28 cellular contexts compared by ENCODE assay signal in genomic region chr10:131653550-131654470, GRCh38.
DNase-seq lines count a peak whose midpoint lies in the region; ATAC-seq and TF ChIP-seq lines count a peak whose summit lies in the region.
"Had no signal": no experiment of that assay in that cellular context is flagged by ENCODE, and none has a peak within 500 bp of the region (broad histone marks: within the 10 kb centered on the region; RNA-seq: fewer than 3 reads in every experiment).

No MANE protein-coding gene starts in this region.

- intact Hi-C loops in posterior vena cava (cut with DNase I) = no loop called here

- POLR2A ChIA-PET in HEK293 (lab: Yijun Ruan, JAX) = no interaction called here

- H3K27ac Mint-ChIP-seq in brain = peak overlapping the region in 3 of 5 experiments; percentile 2 to 91 (median 64)
- H3K27ac Mint-ChIP-seq: activated CD8-positive, alpha-beta T cell treated with anti-CD3 and anti-CD28 coated beads, Interleukin-2, amount 10 ng/mL, durations not matched to agents 7 days and 5 days; activated T-cell treated with anti-CD3 and anti-CD28 coated beads, Interleukin-2, amount 50 U/mL, for 24 hours; T-helper 1 cell treated with Interleukin-12 subunit alpha and Interleukin-12 subunit beta and Interleukin-4 antibody, amounts not matched to agents 30 μg/mL and 1 μg/mL, for 36 hours; type B pancreatic cell had no signal

- TF ChIP-seq CTCF in HEK293 (tag by site-specific recombination; IDR thresholded peaks at IDR 0.05) (no peak), brain (conservative IDR thresholded peaks at IDR 0.05) (no peak)

- DNase-seq in left kidney (ENCODE audit: low read depth, low spot score) (peak; percentile 38), posterior vena cava (ENCODE audit: low spot score) (peak; percentile 61), NCI-H1105 treated with DMSO at 0.1 percent for 48 hours (lab: John Stamatoyannopoulos, UW) (no peak), COR-L47 (lab: John Stamatoyannopoulos, UW) (no peak)
- DNase-seq: activated CD4-positive, CD25-positive, alpha-beta regulatory T cell treated with anti-CD3 and anti-CD28 coated beads, Interleukin-2, amount 50 U/mL, for 72 hours; activated CD8-positive, alpha-beta T cell treated with anti-CD3 and anti-CD28 coated beads, Interleukin-2, amount 10 ng/mL, durations not matched to agents 7 days and 5 days; activated T-cell treated with anti-CD3 and anti-CD28 coated beads, Interleukin-2, amount 50 U/mL, for 24 hours; colonic mucosa; effector memory CD4-positive, alpha-beta T cell; erythroblast; foreskin fibroblast; mesendoderm; NCI-H1417 treated with DMSO at 0.1 percent for 48 hours; NCI-H446; NCI-H82; ovary; stimulated activated CD4-positive, alpha-beta T cell treated with anti-CD3 and anti-CD28 coated beads, Interleukin-2, amount 100 ng/mL, for 48 hours had no signal

- H3K27me3 Mint-ChIP-seq in brain = peaks cover 4% of the 10 kb centered on the region

- H3K4me1 ChIP-seq in HEK293 (ENCODE audit: control insufficient read depth, insufficient read depth, low read length) = no peaks in the 10 kb centered on the region
- H3K4me1 ChIP-seq: colonic mucosa, heart left ventricle, left lung had no signal

- H3K4me1 Mint-ChIP-seq in brain = peaks cover 66% of the 10 kb centered on the region

- peak overlapping the region in 1 of 5 experiments; percentile 9 for H3K4me3 Mint-ChIP-seq in brain
- H3K4me3 Mint-ChIP-seq: activated CD8-positive, alpha-beta T cell treated with anti-CD3 and anti-CD28 coated beads, Interleukin-2, amount 10 ng/mL, durations not matched to agents 7 days and 5 days; activated T-cell treated with anti-CD3 and anti-CD28 coated beads, Interleukin-2, amount 50 U/mL, for 24 hours; T-helper 1 cell treated with Interleukin-12 subunit alpha and Interleukin-12 subunit beta and Interleukin-4 antibody, amounts not matched to agents 30 μg/mL and 1 μg/mL, for 36 hours; type B pancreatic cell had no signal

- no peaks in the 10 kb centered on the region for H3K9me3 ChIP-seq in HEK293 (ENCODE audit: control insufficient read depth, insufficient read depth, low read depth, low read length)
- H3K9me3 ChIP-seq: adrenal gland; BLaER1 treated with 17β-estradiol and CSF1 and Interleukin-3, amounts not matched to agents 10 nM and 100 nM; colonic mucosa; heart left ventricle; left lung; ovary had no signal

- peaks cover 0 to 12% (median 0%) of the 10 kb centered on the region in 5 experiments for H3K9me3 Mint-ChIP-seq in brain
- H3K9me3 Mint-ChIP-seq: activated T-cell treated with anti-CD3 and anti-CD28 coated beads, Interleukin-2, amount 50 U/mL, for 24 hours; T-helper 1 cell treated with Interleukin-12 subunit alpha and Interleukin-12 subunit beta and Interleukin-4 antibody, amounts not matched to agents 30 μg/mL and 1 μg/mL, for 36 hours; type B pancreatic cell had no signal

- no peaks in the 10 kb centered on the region for H3K36me3 ChIP-seq in HEK293 (ENCODE audit: control insufficient read depth in 2 of 2, insufficient read depth in 1 of 2, low read length in 2 of 2)
- H3K36me3 ChIP-seq: adrenal gland; BLaER1 treated with 17β-estradiol and CSF1 and Interleukin-3, amounts not matched to agents 10 nM and 100 nM; colonic mucosa; heart left ventricle; left lung; ovary had no signal

- no peaks in the 10 kb centered on the region for H3K36me3 Mint-ChIP-seq in brain
- H3K36me3 Mint-ChIP-seq: type B pancreatic cell had no signal

- no peak overlapping the region for H3K4me3 ChIP-seq in HEK293 (ENCODE audit: low read depth, low read length)
- H3K4me3 ChIP-seq: adrenal gland; BLaER1 treated with 17β-estradiol and CSF1 and Interleukin-3, amounts not matched to agents 10 nM and 100 nM; colonic mucosa; heart left ventricle; left lung; ovary had no signal

- no peak for ATAC-seq in esophagus mucosa
- ATAC-seq: activated CD8-positive, alpha-beta T cell treated with anti-CD3 and anti-CD28 coated beads, Interleukin-2, amount 10 ng/mL, durations not matched to agents 7 days and 5 days; heart left ventricle; left lung had no signal

- no peak overlapping the region for H3K27ac ChIP-seq in HEK293 (ENCODE audit: extremely low read depth, low read depth, low read length)
- H3K27ac ChIP-seq: BLaER1 treated with 17β-estradiol and CSF1 and Interleukin-3, amounts not matched to agents 10 nM and 100 nM; colonic mucosa; heart left ventricle; KMS-11; left lung; ovary; RWPE1 had no signal

- CTCF ChIA-PET in HEK293 (lab: Yijun Ruan, JAX) = no interaction called here

TF ChIP-seq in HEK293, 187 proteins besides CTCF, POLR2A, EP300 and RAD21:
- TF ChIP-seq ZBTB20 (tag by site-specific recombination; IDR thresholded peaks at IDR 0.05) (no peak), KLF16 (tag by site-specific recombination; IDR thresholded peaks at IDR 0.05) (no peak), ZNF2 (tag by site-specific recombination; IDR thresholded peaks at IDR 0.05) (no peak)
- TF ChIP-seq, protein P1, sequence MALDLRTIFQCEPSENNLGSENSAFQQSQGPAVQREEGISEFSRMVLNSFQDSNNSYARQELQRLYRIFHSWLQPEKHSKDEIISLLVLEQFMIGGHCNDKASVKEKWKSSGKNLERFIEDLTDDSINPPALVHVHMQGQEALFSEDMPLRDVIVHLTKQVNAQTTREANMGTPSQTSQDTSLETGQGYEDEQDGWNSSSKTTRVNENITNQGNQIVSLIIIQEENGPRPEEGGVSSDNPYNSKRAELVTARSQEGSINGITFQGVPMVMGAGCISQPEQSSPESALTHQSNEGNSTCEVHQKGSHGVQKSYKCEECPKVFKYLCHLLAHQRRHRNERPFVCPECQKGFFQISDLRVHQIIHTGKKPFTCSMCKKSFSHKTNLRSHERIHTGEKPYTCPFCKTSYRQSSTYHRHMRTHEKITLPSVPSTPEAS (tag by site-specific recombination; IDR thresholded peaks at IDR 0.05) = peak; percentile 32; the same call in 1 of the 2 replicates
- TF ChIP-seq, protein P2, sequence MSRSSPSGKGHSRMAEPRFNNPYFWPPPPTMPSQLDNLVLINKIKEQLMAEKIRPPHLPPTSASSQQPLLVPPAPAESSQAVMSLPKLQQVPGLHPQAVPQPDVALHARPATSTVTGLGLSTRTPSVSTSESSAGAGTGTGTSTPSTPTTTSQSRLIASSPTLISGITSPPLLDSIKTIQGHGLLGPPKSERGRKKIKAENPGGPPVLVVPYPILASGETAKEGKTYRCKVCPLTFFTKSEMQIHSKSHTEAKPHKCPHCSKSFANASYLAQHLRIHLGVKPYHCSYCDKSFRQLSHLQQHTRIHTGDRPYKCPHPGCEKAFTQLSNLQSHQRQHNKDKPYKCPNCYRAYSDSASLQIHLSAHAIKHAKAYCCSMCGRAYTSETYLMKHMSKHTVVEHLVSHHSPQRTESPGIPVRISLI (tag by site-specific recombination; IDR thresholded peaks at IDR 0.05) = no peak

Comparison
In these comparisons a context has a peak if more than half of its experiments do, and no peak if none do; other contexts are left out.
1. DNase-seq: peak in left kidney (single experiment) and posterior vena cava (single experiment); none in NCI-H1105 treated with DMSO at 0.1 percent for 48 hours (single experiment) and COR-L47 (single experiment).